Comparison of ENCODE assay signal across 9 cellular contexts in the genomic region with DNA sequence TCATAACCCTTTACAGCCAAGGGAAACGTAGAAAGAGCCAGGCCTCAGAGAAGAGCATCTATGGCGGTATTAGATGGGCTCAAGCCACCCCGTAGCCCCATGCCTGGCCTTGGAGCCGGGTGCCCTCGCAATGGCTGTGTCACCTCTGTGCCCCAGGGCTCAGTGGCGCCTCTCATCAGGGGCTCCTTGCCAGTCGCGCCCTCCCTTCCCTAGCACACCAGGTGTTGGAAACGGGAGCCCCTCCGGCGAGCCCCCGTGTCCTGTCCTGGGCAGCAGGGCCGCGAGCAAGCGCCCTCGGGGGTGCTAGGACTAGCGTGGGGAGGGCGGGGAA. TPM values are rescaled to one million over a fixed set of nuclear protein-coding genes. Genes with fewer than 3 reads are reported as not detected.
DNase-seq lines count a peak whose midpoint lies in the region; ATAC-seq and TF ChIP-seq lines count a peak whose summit lies in the region.
"Had no signal": no experiment of that assay in that cellular context is flagged by ENCODE, and none has a peak within 500 bp of the region (broad histone marks: within the 10 kb centered on the region; RNA-seq: fewer than 3 reads in every experiment).

No MANE protein-coding gene starts in this region.

- CTCF ChIA-PET in SK-N-SH (lab: Yijun Ruan, JAX): no interaction called here

- H3K4me1 ChIP-seq in SK-N-SH (ENCODE audit: control insufficient read depth in 1 of 2, insufficient read depth in 2 of 2, low read depth in 1 of 2, low read length in 1 of 2): peaks cover 0 to 7% of the 10 kb centered on the region in 2 experiments; a peak in 3 of 4 replicates
- H3K4me1 ChIP-seq in foreskin keratinocyte: no peaks in the 10 kb centered on the region
- H3K4me1 ChIP-seq in sigmoid colon: peaks cover 0 to 16% (median 12%) of the 10 kb centered on the region in 4 donors

- no peaks in the 10 kb centered on the region for H3K9me2 ChIP-seq in SK-N-SH

- H3K79me2 ChIP-seq in SK-N-SH (ENCODE audit: insufficient read depth): peaks cover 53% of the 10 kb centered on the region

- H3K36me3 ChIP-seq in SK-N-SH (replicated peaks in 1 of 2; ENCODE audit: control insufficient read depth in 1 of 2, insufficient read depth in 2 of 2, low read length in 1 of 2): peaks cover 19 to 20% of the 10 kb centered on the region in 2 experiments
- peaks cover 12 to 27% (median 21%) of the 10 kb centered on the region in 4 donors for H3K36me3 ChIP-seq in sigmoid colon

- H3K4me3 ChIP-seq in SK-N-SH (ENCODE audit: low read depth in 2 of 2, low read length in 1 of 2) (peak overlapping the region; percentile 88 to 97), sigmoid colon (peak overlapping the region; percentile 80 to 96 (median 92))

- no peaks in the 10 kb centered on the region for H3F3A ChIP-seq in SK-N-SH (replicated peaks; ENCODE audit: insufficient read depth)

- WGBS in SK-N-SH (ENCODE audit: low lambda C conversion rate): 5% methylated on average over 6 of the region's 18 CpGs
- WGBS in sigmoid colon, 2 donors: 3% methylated on average over 18 of the region's 18 CpGs

- peak overlapping the region; percentile 81 for H3K9ac ChIP-seq in SK-N-SH

- POLR2A ChIA-PET in SK-N-SH (lab: Yijun Ruan, JAX): no interaction called here

- H3K4me2 ChIP-seq in SK-N-SH: peak overlapping the region; percentile 94

- no peak for TF ChIP-seq RAD21 in SK-N-SH (IDR thresholded peaks at IDR 0.05; ENCODE audit: low read length)

- no peak for DNase-seq in SK-N-SH
- DNase-seq in foreskin keratinocyte: no peak
- DNase-seq in sigmoid colon: no peak
- no peak for DNase-seq in GM10266 (ENCODE audit: extremely low spot score)
- DNase-seq in NCI-H524 treated with DMSO at 0.1 percent for 48 hours (lab: John Stamatoyannopoulos, UW): no peak
- DNase-seq in NCI-H82 treated with DMSO at 0.1 percent for 48 hours (lab: John Stamatoyannopoulos, UW; ENCODE audit: unreplicated experiment): no peak
- DNase-seq in NCI-H1105 (lab: John Stamatoyannopoulos, UW): no peak

- no peaks in the 10 kb centered on the region for H3K9me3 ChIP-seq in SK-N-SH
- H3K9me3 ChIP-seq in sigmoid colon: peaks cover 0 to 32% (median 9%) of the 10 kb centered on the region in 4 donors

- peak; percentile 6 for ATAC-seq in GM19395 (IDR thresholded peaks at IDR 0.05; ENCODE audit: unreplicated experiment)
- ATAC-seq in foreskin keratinocyte: peak; percentile 9

- TF ChIP-seq POLR2A in sigmoid colon (IDR thresholded peaks at IDR 0.05): no peak

- TF ChIP-seq EP300 in SK-N-SH (IDR thresholded peaks at IDR 0.05; ENCODE audit: borderline replicate concordance in 1 of 2, low read depth in 1 of 2, low read length in 1 of 2): no peak
- TF ChIP-seq EP300 in sigmoid colon (IDR thresholded peaks at IDR 0.05): no peak

- intact Hi-C loops in sigmoid colon (cut with DNase I): loop anchor here (2.0 to 5.0 kb wide), 3 partner anchors 30 to 208 kb away; partner anchors contain the start of genes ZNF417 and ZNF606

- no peaks in the 10 kb centered on the region for H4K20me1 ChIP-seq in SK-N-SH (ENCODE audit: insufficient read depth)

- no peaks in the 10 kb centered on the region for H3K27me3 ChIP-seq in SK-N-SH (ENCODE audit: insufficient read depth)
- H3K27me3 ChIP-seq in foreskin keratinocyte: no peaks in the 10 kb centered on the region
- no peaks in the 10 kb centered on the region for H3K27me3 ChIP-seq in sigmoid colon

- peak overlapping the region in 1 of 2 experiments; percentile 53; a peak in 2 of 4 replicates for H3K27ac ChIP-seq in SK-N-SH (ENCODE audit: low read depth in 2 of 2, low read length in 1 of 2)
- peak overlapping the region; percentile 3 for H3K27ac ChIP-seq in foreskin keratinocyte
- H3K27ac ChIP-seq in sigmoid colon: peak overlapping the region; percentile 83 to 88 (median 86)

- H2AFZ ChIP-seq in SK-N-SH (ENCODE audit: low read depth): peak overlapping the region; percentile 98; the same call in 1 of the 2 replicates

- TF ChIP-seq CTCF in SK-N-SH (IDR thresholded peaks at IDR 0.05): no peak
- no peak for TF ChIP-seq CTCF in foreskin keratinocyte (conservative IDR thresholded peaks at IDR 0.05)
- no peak for TF ChIP-seq CTCF in sigmoid colon (IDR thresholded peaks at IDR 0.05)
- no peak for TF ChIP-seq CTCF in GM10266 (IDR thresholded peaks at IDR 0.05; ENCODE audit: control insufficient read depth, insufficient read depth, low read depth, missing control alignments)

TF ChIP-seq in SK-N-SH, 30 proteins besides CTCF, POLR2A, EP300 and RAD21:
- no peak for TF ChIP-seq EZH2phosphoT487 (IDR thresholded peaks at IDR 0.05; ENCODE audit: borderline replicate concordance, low read depth)

RNA-seq across cellular contexts. Expression of gene ZNF256, which starts 0.5 kb away (rescaled TPM):
- 3.7 and 4.3 TPM in 2 replicates for polyA plus RNA-seq in SK-N-SH (2012; rRNA removed)
- polyA plus RNA-seq in SK-N-SH (2012; cell fraction: cytosol; rRNA removed): 3.4 and 3.7 TPM in 2 replicates
- polyA plus RNA-seq in SK-N-SH (2012; cell fraction: nucleus; rRNA removed): 6.6 and 10.3 TPM in 2 replicates
- total RNA-seq in foreskin keratinocyte: 5.9 and 6.0 TPM in 2 replicates
- 2.5 and 2.7 TPM in 2 replicates for polyA plus RNA-seq in foreskin keratinocyte
- 1 to 10 TPM; 2.8 to 4.8 (median 3.8) TPM for total RNA-seq in sigmoid colon
- polyA plus RNA-seq in sigmoid colon: 1 to 10 TPM in 2 of 3 donors, under 1 TPM in 1; 0.69 to 3.2 (median 2.4) TPM

RNA-seq across cellular contexts. Expression of gene ZNF418, which starts 11.9 kb away (rescaled TPM):
- polyA plus RNA-seq in SK-N-SH (2012; rRNA removed) (0.07 and 0.13 TPM in 2 replicates), foreskin keratinocyte (1.9 and 3.2 TPM in 2 replicates), sigmoid colon (1 to 10 TPM in 1 of 3 donors, under 1 TPM in 1, not detected in 1; 0.60 to 2.7 TPM)
- polyA plus RNA-seq in SK-N-SH (2012; cell fraction: cytosol; rRNA removed): 0.01 and 0.04 TPM in 2 replicates
- polyA plus RNA-seq in SK-N-SH (2012; cell fraction: nucleus; rRNA removed): 0.16 and 0.39 TPM in 2 replicates
- total RNA-seq in foreskin keratinocyte (4.9 and 6.2 TPM in 2 replicates), sigmoid colon (10 to 100 TPM in 3 of 4 donors, 1 to 10 TPM in 1; 8.3 to 12.5 (median 10.8) TPM)

RNA-seq across cellular contexts. Expression of gene C19orf18, which starts 27.3 kb away (rescaled TPM):
- polyA plus RNA-seq in SK-N-SH (2012; rRNA removed): not detected in 2 replicates
- 0.04 and 0.05 TPM in 2 replicates for polyA plus RNA-seq in SK-N-SH (2012; cell fraction: cytosol; rRNA removed)
- polyA plus RNA-seq in SK-N-SH (2012; cell fraction: nucleus; rRNA removed): 0.10 TPM in 1 of 2 replicates, not detected in the other
- 0.32 and 0.44 TPM in 2 replicates for total RNA-seq in foreskin keratinocyte
- 0.39 and 0.54 TPM in 2 replicates for polyA plus RNA-seq in foreskin keratinocyte
- 1 to 10 TPM in 2 of 4 donors, under 1 TPM in 2; 0.66 to 1.5 (median 0.95) TPM for total RNA-seq in sigmoid colon
- under 1 TPM in 1 of 3 donors, not detected in 2; 0.90 TPM for polyA plus RNA-seq in sigmoid colon
- total RNA-seq: T-helper 1 cell treated with Interleukin-12 subunit alpha and Interleukin-12 subunit beta and Interleukin-4 antibody, amounts not matched to agents 30 ng/mL and 1 ng/mL, for 36 hours had no signal

RNA-seq across cellular contexts. Expression of gene ZNF417, which starts 30.7 kb away (rescaled TPM):
- polyA plus RNA-seq in SK-N-SH (2012; rRNA removed) (1.7 and 3.0 TPM in 2 replicates), foreskin keratinocyte (0.71 and 0.97 TPM in 2 replicates), sigmoid colon (1 to 10 TPM; 1.2 to 5.6 (median 2.1) TPM)
- polyA plus RNA-seq in SK-N-SH (2012; cell fraction: cytosol; rRNA removed): 1.4 TPM in 2 replicates
- 5.0 and 8.4 TPM in 2 replicates for polyA plus RNA-seq in SK-N-SH (2012; cell fraction: nucleus; rRNA removed)
- total RNA-seq in foreskin keratinocyte (6.5 and 7.3 TPM in 2 replicates), sigmoid colon (10 to 100 TPM in 3 of 4 donors, 1 to 10 TPM in 1; 9.4 to 13.7 (median 12.5) TPM)

RNA-seq across cellular contexts. Expression of gene ZNF606, which starts 55.6 kb away (rescaled TPM):
- polyA plus RNA-seq in SK-N-SH (2012; rRNA removed) (2.9 TPM in 2 replicates), foreskin keratinocyte (1.3 and 1.7 TPM in 2 replicates), sigmoid colon (1 to 10 TPM; 1.8 to 9.5 (median 3.6) TPM)
- polyA plus RNA-seq in SK-N-SH (2012; cell fraction: cytosol; rRNA removed): 1.4 and 2.0 TPM in 2 replicates
- 14.7 and 15.2 TPM in 2 replicates for polyA plus RNA-seq in SK-N-SH (2012; cell fraction: nucleus; rRNA removed)
- total RNA-seq in foreskin keratinocyte (6.5 and 6.6 TPM in 2 replicates), sigmoid colon (10 to 100 TPM in 3 of 4 donors, 1 to 10 TPM in 1; 9.8 to 32.1 (median 19.0) TPM)
